In genomic region chr19:43618921-43619261, GRCh38 we compare ENCODE assay signal across 8 cellular contexts. TPM values are rescaled to one million over a fixed set of nuclear protein-coding genes. Genes with fewer than 3 reads are reported as not detected.
A peak's percentile ranks its signal among the peaks of the same experiment; 100 is the strongest.
DNase-seq lines count a peak whose midpoint lies in the region; ATAC-seq and TF ChIP-seq lines count a peak whose summit lies in the region.

No MANE protein-coding gene starts in this region.

- 5% methylated on average over 14 of the region's 14 CpGs for WGBS in HUES64

- peak; percentile 12 for ATAC-seq in GM21360 (IDR thresholded peaks at IDR 0.05; ENCODE audit: unreplicated experiment)
- peak; percentile 28 for ATAC-seq in RWPE2 (ENCODE audit: low read depth)

- H3K9me3 ChIP-seq in HUES64 (ENCODE audit: insufficient read depth, low read depth, low read length): no peaks in the 10 kb centered on the region
- no peaks in the 10 kb centered on the region for H3K9me3 ChIP-seq in RWPE2 (ENCODE audit: severe bottlenecking)

- H3K36me3 Mint-ChIP-seq in MCF 10A (ENCODE audit: insufficient read depth, unreplicated experiment): peaks cover 7% of the 10 kb centered on the region

- peak overlapping the region; percentile 78 for H3K27ac Mint-ChIP-seq in MCF 10A (ENCODE audit: low read depth, unreplicated experiment)

- no peaks in the 10 kb centered on the region for H3K27me3 Mint-ChIP-seq in MCF 10A (ENCODE audit: insufficient read depth, unreplicated experiment)

- H3K9me3 Mint-ChIP-seq in MCF 10A (ENCODE audit: unreplicated experiment): no peaks in the 10 kb centered on the region

- H3K27ac ChIP-seq in HUES64 (ENCODE audit: low read depth, low read length): peak overlapping the region; percentile 95
- peak overlapping the region; percentile 58 for H3K27ac ChIP-seq in RWPE2 (ENCODE audit: poor library complexity, severe bottlenecking)
- peak overlapping the region; percentile 97 for H3K27ac ChIP-seq in layer of hippocampus (ENCODE audit: low read depth, low read length)

- no peak for TF ChIP-seq CTCF in RWPE2 (IDR thresholded peaks at IDR 0.05; ENCODE audit: poor library complexity, severe bottlenecking)
- TF ChIP-seq CTCF in MCF 10A (IDR thresholded peaks at IDR 0.05; ENCODE audit: unreplicated experiment): no peak

- POLR2A ChIA-PET in MCF 10A (lab: Yijun Ruan, JAX): interaction anchor here (0.6 to 3.0 kb wide), 3 partner anchors 12 to 1713 kb away, joined by 3 to 18 read pairs (median 5); partner anchors contain the start of genes IRGQ and ZNF576

- no peaks in the 10 kb centered on the region for H3K27me3 ChIP-seq in HUES64 (ENCODE audit: insufficient read depth, low read length)
- H3K27me3 ChIP-seq in RWPE2 (ENCODE audit: insufficient read depth, poor library complexity, severe bottlenecking): no peaks in the 10 kb centered on the region
- H3K27me3 ChIP-seq in layer of hippocampus (ENCODE audit: control insufficient read depth, insufficient read depth, low read length): no peaks in the 10 kb centered on the region

- peak overlapping the region; percentile 89 for H3K4me3 Mint-ChIP-seq in MCF 10A (ENCODE audit: unreplicated experiment)

- BruUV-seq in MCF 10A (replicated peaks; lab: Mats Ljungman, UMichigan): TSS peak; percentile 73

- H3K4me1 ChIP-seq in HUES64 (ENCODE audit: insufficient read depth, low read length) (peaks cover 4% of the 10 kb centered on the region; the same call in 1 of the 2 replicates), RWPE2 (ENCODE audit: insufficient read depth, poor library complexity, severe bottlenecking) (no peaks in the 10 kb centered on the region)

- peak overlapping the region; percentile 76 for H3K4me3 ChIP-seq in HUES64 (ENCODE audit: low read length)
- peak overlapping the region; percentile 55 for H3K4me3 ChIP-seq in RWPE2 (ENCODE audit: severe bottlenecking)

- H3K9ac ChIP-seq in HUES64 (ENCODE audit: low read depth, low read length): peak overlapping the region; percentile 91

- CTCF ChIA-PET in MCF 10A (lab: Yijun Ruan, JAX): no interaction called here

- DNase-seq in DMS114 treated with DMSO at 0.1 percent for 48 hours (lab: John Stamatoyannopoulos, UW; ENCODE audit: unreplicated experiment) (peak; percentile 17), RWPE2 (ENCODE audit: low spot score) (no peak), MCF 10A (ENCODE audit: unreplicated experiment) (no peak), occipital lobe (lab: John Stamatoyannopoulos, UW) (no peak)
- DNase-seq in stimulated activated CD4-positive, alpha-beta T cell treated with anti-CD3 and anti-CD28 coated beads, TNF-alpha, amount 100 ng/mL, for 48 hours (ENCODE audit: low read depth in 3 of 3): peak in 2 of 3 donors; percentile 38 to 43

- H3K36me3 ChIP-seq in HUES64 (ENCODE audit: insufficient read depth, low read length) (no peaks in the 10 kb centered on the region), RWPE2 (ENCODE audit: low read depth) (no peaks in the 10 kb centered on the region)

- intact Hi-C loops in MCF 10A (cut with micrococcal nuclease): no loop called here

- H3K4me1 Mint-ChIP-seq in MCF 10A (ENCODE audit: insufficient read depth, unreplicated experiment): peaks cover 7% of the 10 kb centered on the region

RNA-seq across cellular contexts. Expression of gene ZNF428, which starts 0.5 kb away (rescaled TPM):
- polyA plus RNA-seq in HUES64 (2013, experiment 1 of 2): 27.4 TPM
- polyA plus RNA-seq in HUES64 (2013, experiment 2 of 2): 29.0 TPM
- 18.6 and 23.3 TPM in 2 replicates for total RNA-seq in MCF 10A (2022)
- 111 TPM for total RNA-seq in occipital lobe

RNA-seq across cellular contexts. Expression of gene SRRM5, which starts 7.0 kb away (rescaled TPM):
- polyA plus RNA-seq in HUES64 (2013, experiment 1 of 2): 0.10 TPM
- not detected for polyA plus RNA-seq in HUES64 (2013, experiment 2 of 2)
- total RNA-seq in MCF 10A (2022) (0.28 and 0.88 TPM in 2 replicates), occipital lobe (not detected)

RNA-seq across cellular contexts. Expression of gene CADM4, which starts 20.8 kb away (rescaled TPM):
- 12.8 TPM for polyA plus RNA-seq in HUES64 (2013, experiment 1 of 2)
- polyA plus RNA-seq in HUES64 (2013, experiment 2 of 2): 18.1 TPM
- 3.2 and 3.8 TPM in 2 replicates for total RNA-seq in MCF 10A (2022)
- total RNA-seq in occipital lobe: 98.4 TPM

RNA-seq across cellular contexts. Expression of gene ZNF576, which starts 22.5 kb away (rescaled TPM):
- 9.9 TPM for polyA plus RNA-seq in HUES64 (2013, experiment 1 of 2)
- 9.3 TPM for polyA plus RNA-seq in HUES64 (2013, experiment 2 of 2)
- total RNA-seq in MCF 10A (2022): 13.2 and 18.4 TPM in 2 replicates
- total RNA-seq in occipital lobe: 5.1 TPM

RNA-seq across cellular contexts. Expression of gene IRGQ, which starts 23.0 kb away (rescaled TPM):
- polyA plus RNA-seq in HUES64 (2013, experiment 1 of 2): 8.2 TPM
- polyA plus RNA-seq in HUES64 (2013, experiment 2 of 2): 7.2 TPM
- total RNA-seq in MCF 10A (2022) (21.0 and 26.5 TPM in 2 replicates), occipital lobe (105 TPM)

Comparison
In these comparisons a context has a peak if more than half of its experiments do, and no peak if none do; other contexts are left out.
1. DNase-seq: peak in DMS114 treated with DMSO at 0.1 percent for 48 hours (single experiment) and stimulated activated CD4-positive, alpha-beta T cell treated with anti-CD3 and anti-CD28 coated beads, TNF-alpha, amount 100 ng/mL, for 48 hours (2 of 3); none in RWPE2 (single experiment), MCF 10A (single experiment) and occipital lobe (single experiment).
2. RNA of gene CADM4, which starts 20.8 kb away (total RNA-seq): 98.4 TPM in occipital lobe (single experiment); 3.2 to 3.8 TPM in MCF 10A; every median in the first group is over 10 times any median in the second.
3. Peak in every context shown above with its lines, with median percentiles within 50 percentile points of each other: H3K27ac ChIP-seq.